ENCODE assay signal across 22 cellular contexts in the genomic region with DNA sequence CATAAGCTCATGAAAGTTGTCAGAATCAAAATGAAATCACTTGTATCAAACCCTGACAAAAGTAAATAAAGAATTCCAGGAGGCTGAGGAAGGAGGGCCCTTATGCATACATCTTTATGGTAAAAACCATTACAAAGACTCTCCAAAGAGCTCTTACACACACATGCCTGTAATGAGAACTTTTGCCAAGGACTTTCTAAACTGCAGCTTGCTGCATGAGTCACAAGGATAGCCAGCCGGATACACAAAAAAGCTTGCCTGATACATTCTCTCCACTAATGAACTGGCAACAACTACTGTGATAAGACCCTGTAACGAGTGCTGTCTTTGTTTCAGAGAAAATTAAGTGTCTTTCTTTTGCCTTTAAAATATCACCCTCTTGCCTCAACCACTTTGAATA.
A peak's percentile ranks its signal among the peaks of the same experiment; 100 is the strongest.
DNase-seq lines count a peak whose midpoint lies in the region; ATAC-seq, FAIRE-seq and TF ChIP-seq lines count a peak whose summit lies in the region.
"Had no signal": no experiment of that assay in that cellular context is flagged by ENCODE, and none has a peak within 500 bp of the region (broad histone marks: within the 10 kb centered on the region; RNA-seq: fewer than 3 reads in every experiment).

No MANE protein-coding gene starts in this region.

- H3K27ac Mint-ChIP-seq in astrocyte (ENCODE audit: unreplicated experiment): no peak overlapping the region
- H3K27ac Mint-ChIP-seq: activated naive CD4-positive, alpha-beta T cell treated with anti-CD3 and anti-CD28 coated beads for 36 hours; CD4-positive, CD25-positive, alpha-beta regulatory T cell; T-helper 2 cell treated with Interferon-gamma antibody and Interleukin-4, amounts not matched to agents 5 μg/mL and 100 μg/mL, for 36 hours had no signal

- peak; percentile 52 for FAIRE-seq in astrocyte (lab: Jason Lieb, UNC)

- H3K27ac ChIP-seq in astrocyte (ENCODE audit: low read depth, low read length): no peak overlapping the region
- H3K27ac ChIP-seq in fibroblast of lung (ENCODE audit: insufficient read depth, low read length): no peak overlapping the region
- no peak overlapping the region for H3K27ac ChIP-seq in body of pancreas
- H3K27ac ChIP-seq: KMS-11, psoas muscle had no signal

- H3K4me2 ChIP-seq in astrocyte (ENCODE audit: low read length) (peak overlapping the region; percentile 19), fibroblast of lung (ENCODE audit: extremely low read depth, insufficient read depth, low read length) (no peak overlapping the region)
- H3K4me2 ChIP-seq: KMS-11 had no signal

- peak overlapping the region; percentile 34 for H2AFZ ChIP-seq in astrocyte (ENCODE audit: low read depth, low read length)
- H2AFZ ChIP-seq in fibroblast of lung (ENCODE audit: low read length): no peak overlapping the region

- DNase-seq in HT1080 (ENCODE audit: low read depth): peak; percentile 69
- DNase-seq in astrocyte (ENCODE audit: low read depth): peak; percentile 47
- peak; percentile 56 to 84 for DNase-seq in fibroblast of lung (ENCODE audit: low read depth in 2 of 2)
- peak; percentile 16 for DNase-seq in myocyte (ENCODE audit: low read depth)
- DNase-seq in SKM-1 (lab: John Stamatoyannopoulos, UW; ENCODE audit: unreplicated experiment): no peak
- no peak for DNase-seq in body of pancreas
- DNase-seq in DMS 273 treated with DMSO at 0.1 percent for 48 hours (lab: John Stamatoyannopoulos, UW): no peak
- DNase-seq: activated CD4-positive, alpha-beta T cell treated with anti-CD3 and anti-CD28 coated beads, Interleukin-2, amount 50 U/mL, for 1 hour; activated naive CD4-positive, alpha-beta T cell treated with anti-CD3 and anti-CD28 coated beads for 36 hours; CD4-positive, CD25-positive, alpha-beta regulatory T cell; cerebellar nuclear complex; glutamatergic neuron; kidney glomerular epithelial cell; mammary epithelial cell; NCI-H1048; NCI-H187 treated with DMSO at 0.1 percent for 48 hours; NCI-H2227 treated with DMSO at 0.1 percent for 48 hours; psoas muscle; trophoblast cell had no signal

- H3K36me3 Mint-ChIP-seq in astrocyte (ENCODE audit: low read depth, unreplicated experiment): no peaks in the 10 kb centered on the region
- H3K36me3 Mint-ChIP-seq: CD4-positive, CD25-positive, alpha-beta regulatory T cell had no signal

- H3K27me3 Mint-ChIP-seq in astrocyte (ENCODE audit: low read depth, unreplicated experiment): no peaks in the 10 kb centered on the region
- H3K27me3 Mint-ChIP-seq: CD4-positive, CD25-positive, alpha-beta regulatory T cell had no signal

- no peak for TF ChIP-seq POLR2A in body of pancreas (IDR thresholded peaks at IDR 0.05)

- no peak for TF ChIP-seq CTCF in astrocyte (IDR thresholded peaks at IDR 0.05; ENCODE audit: insufficient read depth, low read depth, low read length)
- no peak for TF ChIP-seq CTCF in fibroblast of lung (conservative IDR thresholded peaks at IDR 0.05 in 1 of 2, IDR thresholded peaks at IDR 0.05 in 1 of 2; ENCODE audit: low read depth in 1 of 2, low read length in 2 of 2)
- TF ChIP-seq CTCF in body of pancreas (IDR thresholded peaks at IDR 0.05): no peak

- intact Hi-C loops in body of pancreas (cut with DNase I): no loop called here

- 55 to 70% methylated on average over 2 of the region's 2 CpGs for WGBS in body of pancreas, 2 donors

- ATAC-seq in HG02970 (IDR thresholded peaks at IDR 0.05; ENCODE audit: low FRiP score, unreplicated experiment) (no peak), body of pancreas (no peak)
- ATAC-seq: psoas muscle had no signal

- H3K9ac ChIP-seq in astrocyte (ENCODE audit: low read length): no peak overlapping the region
- H3K9ac ChIP-seq in fibroblast of lung (ENCODE audit: insufficient read depth, low read length): no peak overlapping the region
- H3K9ac ChIP-seq: KMS-11 had no signal

- H3K4me1 Mint-ChIP-seq in astrocyte (ENCODE audit: low read depth, unreplicated experiment): no peaks in the 10 kb centered on the region
- H3K4me1 Mint-ChIP-seq: CD4-positive, CD25-positive, alpha-beta regulatory T cell had no signal

- no peaks in the 10 kb centered on the region for H3K27me3 ChIP-seq in astrocyte (ENCODE audit: insufficient read depth, low read length)
- H3K27me3 ChIP-seq in fibroblast of lung (ENCODE audit: control insufficient read depth, insufficient read depth, low read length): no peaks in the 10 kb centered on the region
- H3K27me3 ChIP-seq in body of pancreas: no peaks in the 10 kb centered on the region

- H3K4me3 ChIP-seq in astrocyte (ENCODE audit: insufficient read depth, low read depth, low read length) (no peak overlapping the region), fibroblast of lung (replicated peaks in 1 of 4; ENCODE audit: control extremely low read depth in 1 of 4, insufficient read depth in 1 of 4, low read depth in 3 of 4, low read length in 4 of 4) (no peak overlapping the region), body of pancreas (no peak overlapping the region)
- H3K4me3 ChIP-seq: psoas muscle had no signal

- H3K36me3 ChIP-seq in astrocyte (ENCODE audit: insufficient read depth, low read length) (no peaks in the 10 kb centered on the region), fibroblast of lung (ENCODE audit: control insufficient read depth, insufficient read depth, low read length) (no peaks in the 10 kb centered on the region), body of pancreas (replicated peaks in 1 of 2; ENCODE audit: insufficient read depth in 1 of 2, low read depth in 2 of 2) (no peaks in the 10 kb centered on the region)

- peaks cover 4% of the 10 kb centered on the region for H3K4me1 ChIP-seq in astrocyte (ENCODE audit: insufficient read depth, low read length)
- H3K4me1 ChIP-seq in fibroblast of lung (ENCODE audit: control insufficient read depth, extremely low read depth, insufficient read depth, low read length): no peaks in the 10 kb centered on the region
- H3K4me1 ChIP-seq in body of pancreas: no peaks in the 10 kb centered on the region
- H3K4me1 ChIP-seq: psoas muscle had no signal

- H3K79me2 ChIP-seq in astrocyte (ENCODE audit: insufficient read depth, low read length) (no peaks in the 10 kb centered on the region), fibroblast of lung (ENCODE audit: control insufficient read depth, insufficient read depth, low read length) (no peaks in the 10 kb centered on the region)

- H3K9me3 ChIP-seq in astrocyte (ENCODE audit: insufficient read depth, low read depth, low read length) (no peaks in the 10 kb centered on the region), fibroblast of lung (ENCODE audit: control insufficient read depth, insufficient read depth, low read depth, low read length) (no peaks in the 10 kb centered on the region), body of pancreas (no peaks in the 10 kb centered on the region)
- H3K9me3 ChIP-seq: psoas muscle had no signal

- no peak overlapping the region for H3K4me3 Mint-ChIP-seq in astrocyte (ENCODE audit: unreplicated experiment)
- H3K4me3 Mint-ChIP-seq: activated naive CD4-positive, alpha-beta T cell treated with anti-CD3 and anti-CD28 coated beads for 36 hours; CD4-positive, CD25-positive, alpha-beta regulatory T cell; T-helper 2 cell treated with Interferon-gamma antibody and Interleukin-4, amounts not matched to agents 5 μg/mL and 100 μg/mL, for 36 hours had no signal

- H3K9me3 Mint-ChIP-seq in astrocyte (ENCODE audit: unreplicated experiment): no peaks in the 10 kb centered on the region
- H3K9me3 Mint-ChIP-seq: T-helper 2 cell treated with Interferon-gamma antibody and Interleukin-4, amounts not matched to agents 5 μg/mL and 100 μg/mL, for 36 hours had no signal

- H4K20me1 ChIP-seq in astrocyte (ENCODE audit: insufficient read depth, low read length): no peaks in the 10 kb centered on the region
- H4K20me1 ChIP-seq in fibroblast of lung (ENCODE audit: control insufficient read depth, extremely low read depth, insufficient read depth, low read length): no peaks in the 10 kb centered on the region

Comparison
In these comparisons a context has a peak if more than half of its experiments do, and no peak if none do; other contexts are left out.
1. DNase-seq: peak in HT1080 (single experiment), astrocyte (single experiment), fibroblast of lung (2 of 2) and myocyte (single experiment); none in SKM-1 (single experiment), body of pancreas (0 of 4) and DMS 273 treated with DMSO at 0.1 percent for 48 hours (single experiment).